26 cellular contexts compared by ENCODE assay signal in the genomic region with DNA sequence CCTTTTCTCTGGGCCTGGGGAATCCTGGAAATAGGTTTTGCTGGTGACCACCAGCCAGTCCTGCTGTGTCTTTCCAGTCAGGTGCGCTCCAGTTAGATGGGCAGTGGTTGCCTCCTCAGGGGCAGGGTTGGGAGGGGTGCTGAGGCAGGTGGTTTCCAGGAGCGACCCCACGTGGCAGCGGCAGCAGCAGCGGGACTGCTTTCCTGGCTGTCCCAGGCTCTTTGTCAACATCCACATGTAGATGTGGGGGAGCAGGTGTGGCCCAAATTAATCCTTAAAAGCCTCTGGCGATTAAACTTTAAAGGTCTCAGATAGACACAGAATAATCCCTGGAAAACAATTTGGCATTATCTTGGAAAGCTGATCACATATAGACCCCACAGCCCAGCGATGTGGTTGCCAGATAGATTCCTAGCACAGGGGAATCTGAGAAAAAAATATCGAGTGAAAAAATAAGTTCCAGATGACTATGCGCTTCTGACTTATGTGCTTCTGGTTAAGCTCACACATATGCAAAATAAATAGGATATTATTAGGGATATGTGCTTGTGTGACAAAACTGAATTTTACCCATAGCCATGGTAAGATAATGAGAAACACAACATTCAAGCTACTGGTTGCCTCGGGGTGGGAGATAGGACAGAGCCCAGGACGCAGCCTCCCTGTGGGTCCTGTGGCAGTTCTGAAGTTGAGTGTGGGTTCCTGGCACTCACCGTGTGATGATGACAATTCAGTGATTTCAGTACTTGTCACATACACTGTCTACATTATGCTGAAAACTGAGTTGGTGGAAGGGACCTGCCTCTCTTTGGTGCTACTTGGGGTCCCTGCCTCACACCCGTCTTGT.
DNase-seq lines count a peak whose midpoint lies in the region; ATAC-seq and TF ChIP-seq lines count a peak whose summit lies in the region.
"Had no signal": no experiment of that assay in that cellular context is flagged by ENCODE, and none has a peak within 500 bp of the region (broad histone marks: within the 10 kb centered on the region; RNA-seq: fewer than 3 reads in every experiment).

No MANE protein-coding gene starts in this region.

- peak overlapping the region; percentile 32 to 49 for H3K27ac ChIP-seq in right atrium auricular region
- peak overlapping the region; percentile 71 for H3K27ac ChIP-seq in psoas muscle
- H3K27ac ChIP-seq: 22Rv1, RWPE1, thyroid gland had no signal

- H3K27me3 ChIP-seq in right atrium auricular region (no peaks in the 10 kb centered on the region), psoas muscle (ENCODE audit: insufficient read depth in 3 of 3, low read length in 2 of 3) (no peaks in the 10 kb centered on the region)
- H3K27me3 ChIP-seq: thyroid gland had no signal

- WGBS in psoas muscle, 3 donors, result 51 to 67% (median 52%) methylated on average over 13 of the region's 13 CpGs

- CTCF ChIA-PET in activated CD4-positive, alpha-beta memory T cell treated with anti-CD3 and anti-CD28 coated beads, Interleukin-2, amount 10 ng/mL, durations not matched to agents 7 days and 5 days (lab: Charles Lee), result no interaction called here
- CTCF ChIA-PET in activated CD4-positive, alpha-beta memory T cell treated with anti-CD3 and anti-CD28 coated beads for 36 hours (lab: Charles Lee), result no interaction called here

- H3K4me3 Mint-ChIP-seq in activated CD4-positive, alpha-beta memory T cell treated with anti-CD3 and anti-CD28 coated beads, Interleukin-2, amount 10 ng/mL, durations not matched to agents 7 days and 5 days, result no peak overlapping the region
- H3K4me3 Mint-ChIP-seq in activated CD4-positive, alpha-beta memory T cell treated with anti-CD3 and anti-CD28 coated beads for 36 hours, result no peak overlapping the region
- H3K4me3 Mint-ChIP-seq: activated naive CD4-positive, alpha-beta T cell treated with anti-CD3 and anti-CD28 coated beads for 36 hours; CD4-positive, CD25-positive, alpha-beta regulatory T cell; dendritic cell treated with granulocyte-macrophage colony-stimulating factor and Interleukin-4, amounts not matched to agents 40 ng/mL and 50 ng/mL, for 4 days; stimulated activated naive CD8-positive, alpha-beta T cell treated with anti-CD3 and anti-CD28 coated beads, Interleukin-15, Interleukin-2, amounts not matched to agents 100 ng/mL and 50 ng/mL, for 24 hours had no signal

- no peak overlapping the region for H3K4me3 ChIP-seq in right atrium auricular region
- no peak overlapping the region for H3K4me3 ChIP-seq in psoas muscle
- H3K4me3 ChIP-seq: thyroid gland had no signal

- H3K27ac Mint-ChIP-seq in activated CD4-positive, alpha-beta memory T cell treated with anti-CD3 and anti-CD28 coated beads, Interleukin-2, amount 10 ng/mL, durations not matched to agents 7 days and 5 days, result no peak overlapping the region
- H3K27ac Mint-ChIP-seq in activated CD4-positive, alpha-beta memory T cell treated with anti-CD3 and anti-CD28 coated beads for 36 hours, result no peak overlapping the region
- H3K27ac Mint-ChIP-seq: activated naive CD4-positive, alpha-beta T cell treated with anti-CD3 and anti-CD28 coated beads for 36 hours; dendritic cell treated with granulocyte-macrophage colony-stimulating factor and Interleukin-4, amounts not matched to agents 40 ng/mL and 50 ng/mL, for 4 days; stimulated activated naive CD8-positive, alpha-beta T cell treated with anti-CD3 and anti-CD28 coated beads, Interleukin-15, Interleukin-2, amounts not matched to agents 100 ng/mL and 50 ng/mL, for 24 hours had no signal

- H3K36me3 ChIP-seq in right atrium auricular region (peaks cover 16% of the 10 kb centered on the region), psoas muscle (ENCODE audit: insufficient read depth in 1 of 2, low read depth in 1 of 2) (peaks cover 0 to 38% of the 10 kb centered on the region in 2 donors)

- peak; percentile 5 for DNase-seq in activated CD4-positive, alpha-beta memory T cell treated with anti-CD3 and anti-CD28 coated beads, Interleukin-2, amount 10 ng/mL, durations not matched to agents 7 days and 5 days
- DNase-seq in activated CD4-positive, alpha-beta memory T cell treated with anti-CD3 and anti-CD28 coated beads for 36 hours, result no peak
- DNase-seq in NCI-H82 treated with DMSO at 0.1 percent for 48 hours (lab: John Stamatoyannopoulos, UW; ENCODE audit: unreplicated experiment) (peak; percentile 78), right atrium auricular region (ENCODE audit: low spot score) (peak; percentile 53), psoas muscle (no peak), ureter (ENCODE audit: low spot score) (no peak)
- no peak for DNase-seq in activated CD8-positive, alpha-beta memory T cell treated with anti-CD3 and anti-CD28 coated beads for 24 hours
- DNase-seq: activated CD4-positive, CD25-positive, alpha-beta regulatory T cell; activated naive CD4-positive, alpha-beta T cell treated with anti-CD3 and anti-CD28 coated beads for 36 hours; CD4-positive, CD25-positive, alpha-beta regulatory T cell; glutamatergic neuron; IMR-90; mesendoderm; NCI-H1105; NCI-H2029 treated with DMSO at 0.1 percent for 48 hours; NCI-H2227 treated with DMSO at 0.1 percent for 48 hours; NCI-H748 treated with DMSO at 0.1 percent for 48 hours; retina; stimulated activated CD4-positive, alpha-beta T cell treated with anti-CD3 and anti-CD28 coated beads, Interleukin-12 subunit alpha, Interleukin-12 subunit beta, amount 100 ng/mL, for 4 hours; T-helper 9 cell had no signal

- H3K9me3 Mint-ChIP-seq in activated CD4-positive, alpha-beta memory T cell treated with anti-CD3 and anti-CD28 coated beads, Interleukin-2, amount 10 ng/mL, durations not matched to agents 7 days and 5 days, result peaks cover 2% of the 10 kb centered on the region
- peaks cover 9% of the 10 kb centered on the region for H3K9me3 Mint-ChIP-seq in activated CD4-positive, alpha-beta memory T cell treated with anti-CD3 and anti-CD28 coated beads for 36 hours
- H3K9me3 Mint-ChIP-seq: dendritic cell treated with granulocyte-macrophage colony-stimulating factor and Interleukin-4, amounts not matched to agents 40 ng/mL and 50 ng/mL, for 4 days; stimulated activated naive CD8-positive, alpha-beta T cell treated with anti-CD3 and anti-CD28 coated beads, Interleukin-15, Interleukin-2, amounts not matched to agents 100 ng/mL and 50 ng/mL, for 24 hours had no signal

- TF ChIP-seq CTCF in right atrium auricular region (IDR thresholded peaks at IDR 0.05) (no peak), psoas muscle (IDR thresholded peaks at IDR 0.05) (no peak)

- ATAC-seq in psoas muscle (peak; percentile 32 to 65 (median 42)), HG03139 (IDR thresholded peaks at IDR 0.05; ENCODE audit: unreplicated experiment) (no peak)

- H3K27me3 Mint-ChIP-seq in activated CD4-positive, alpha-beta memory T cell treated with anti-CD3 and anti-CD28 coated beads, Interleukin-2, amount 10 ng/mL, durations not matched to agents 7 days and 5 days, result no peaks in the 10 kb centered on the region
- no peaks in the 10 kb centered on the region for H3K27me3 Mint-ChIP-seq in activated CD4-positive, alpha-beta memory T cell treated with anti-CD3 and anti-CD28 coated beads for 36 hours
- H3K27me3 Mint-ChIP-seq: CD4-positive, CD25-positive, alpha-beta regulatory T cell; dendritic cell treated with granulocyte-macrophage colony-stimulating factor and Interleukin-4, amounts not matched to agents 40 ng/mL and 50 ng/mL, for 4 days; stimulated activated naive CD8-positive, alpha-beta T cell treated with anti-CD3 and anti-CD28 coated beads, Interleukin-15, Interleukin-2, amounts not matched to agents 100 ng/mL and 50 ng/mL, for 24 hours had no signal

- H3K36me3 Mint-ChIP-seq in activated CD4-positive, alpha-beta memory T cell treated with anti-CD3 and anti-CD28 coated beads, Interleukin-2, amount 10 ng/mL, durations not matched to agents 7 days and 5 days (ENCODE audit: low read depth), result peaks cover 35% of the 10 kb centered on the region
- H3K36me3 Mint-ChIP-seq in activated CD4-positive, alpha-beta memory T cell treated with anti-CD3 and anti-CD28 coated beads for 36 hours, result peaks cover 18% of the 10 kb centered on the region

- intact Hi-C loops in activated CD4-positive, alpha-beta memory T cell treated with anti-CD3 and anti-CD28 coated beads for 36 hours (cut with micrococcal nuclease), result no loop called here
- intact Hi-C loops in psoas muscle (cut with DNase I), result no loop called here

- H3K4me1 Mint-ChIP-seq in activated CD4-positive, alpha-beta memory T cell treated with anti-CD3 and anti-CD28 coated beads, Interleukin-2, amount 10 ng/mL, durations not matched to agents 7 days and 5 days, result no peaks in the 10 kb centered on the region
- no peaks in the 10 kb centered on the region for H3K4me1 Mint-ChIP-seq in activated CD4-positive, alpha-beta memory T cell treated with anti-CD3 and anti-CD28 coated beads for 36 hours (ENCODE audit: low read depth)

- H3K4me1 ChIP-seq in right atrium auricular region (peaks cover 0 to 49% of the 10 kb centered on the region in 2 donors), psoas muscle (peaks cover 52% of the 10 kb centered on the region)

- H3K9me3 ChIP-seq in right atrium auricular region (no peaks in the 10 kb centered on the region), psoas muscle (no peaks in the 10 kb centered on the region)
- H3K9me3 ChIP-seq: thyroid gland had no signal

- POLR2A ChIA-PET in activated CD4-positive, alpha-beta memory T cell treated with anti-CD3 and anti-CD28 coated beads, Interleukin-2, amount 10 ng/mL, durations not matched to agents 7 days and 5 days (lab: Charles Lee), result no interaction called here
- POLR2A ChIA-PET in activated CD4-positive, alpha-beta memory T cell treated with anti-CD3 and anti-CD28 coated beads for 36 hours (lab: Charles Lee), result no interaction called here

Comparison
In these comparisons a context has a peak if more than half of its experiments do, and no peak if none do; other contexts are left out.
1. DNase-seq: peak in activated CD4-positive, alpha-beta memory T cell treated with anti-CD3 and anti-CD28 coated beads, Interleukin-2, amount 10 ng/mL, durations not matched to agents 7 days and 5 days (single experiment), NCI-H82 treated with DMSO at 0.1 percent for 48 hours (single experiment) and right atrium auricular region (single experiment); none in activated CD4-positive, alpha-beta memory T cell treated with anti-CD3 and anti-CD28 coated beads for 36 hours (single experiment), psoas muscle (0 of 2), ureter (single experiment) and activated CD8-positive, alpha-beta memory T cell treated with anti-CD3 and anti-CD28 coated beads for 24 hours (single experiment).